ENCODE assay signal across 25 cellular contexts in genomic region chr10:121311812-121312443, GRCh38.
A peak's percentile ranks its signal among the peaks of the same experiment; 100 is the strongest.
DNase-seq lines count a peak whose midpoint lies in the region; ATAC-seq, FAIRE-seq and TF ChIP-seq lines count a peak whose summit lies in the region.
"Had no signal": no experiment of that assay in that cellular context is flagged by ENCODE, and none has a peak within 500 bp of the region (broad histone marks: within the 10 kb centered on the region; RNA-seq: fewer than 3 reads in every experiment).

No MANE protein-coding gene starts in this region.

- H3K4me1 ChIP-seq in BLaER1 (peaks cover 45% of the 10 kb centered on the region), astrocyte (ENCODE audit: insufficient read depth, low read length) (no peaks in the 10 kb centered on the region), keratinocyte (ENCODE audit: control insufficient read depth, extremely low read depth, insufficient read depth, low read length) (peaks cover 64% of the 10 kb centered on the region), neural progenitor cell (peaks cover 52% of the 10 kb centered on the region)
- H3K4me1 ChIP-seq: colonic mucosa had no signal

- TF ChIP-seq CTCF in astrocyte (IDR thresholded peaks at IDR 0.05; ENCODE audit: insufficient read depth, low read depth, low read length) (no peak), keratinocyte (optimal IDR thresholded peaks at IDR 0.05 in 1 of 3, IDR thresholded peaks at IDR 0.05 in 1 of 3, conservative IDR thresholded peaks at IDR 0.05 in 1 of 3; ENCODE audit: extremely low read depth in 1 of 3, insufficient read depth in 2 of 3, low read length in 3 of 3) (no peak), neural progenitor cell (IDR thresholded peaks at IDR 0.05) (no peak)

- H3K4me2 ChIP-seq in BLaER1 (peak overlapping the region; percentile 42), astrocyte (ENCODE audit: low read length) (no peak overlapping the region), keratinocyte (ENCODE audit: control insufficient read depth, extremely low read depth, insufficient read depth, low read depth, low read length) (peak overlapping the region; percentile 80), neural progenitor cell (peak overlapping the region; percentile 62)

- H3K27me3 Mint-ChIP-seq in astrocyte (ENCODE audit: low read depth, unreplicated experiment) = no peaks in the 10 kb centered on the region
- peaks cover 7% of the 10 kb centered on the region for H3K27me3 Mint-ChIP-seq in neural progenitor cell (ENCODE audit: insufficient read depth, low read depth)
- H3K27me3 Mint-ChIP-seq: activated CD4-positive, alpha-beta T cell treated with anti-CD3 and anti-CD28 coated beads for 36 hours; CD4-positive, alpha-beta T cell; stimulated activated memory B cell treated with anti-CD40 and anti-IgM and Interleukin-4, amounts not matched to agents 10 μg/mL and 1 μg/mL and 100 μg/mL, for 72 hours had no signal

- H3K9me1 ChIP-seq in keratinocyte (ENCODE audit: control insufficient read depth, extremely low read depth, insufficient read depth, low read length) = no peaks in the 10 kb centered on the region

- dilution Hi-C loops in keratinocyte (cut with MboI; ENCODE audit: extremely low pct_ligation_motif_present, low sequenced_read_pairs) = no loop called here

- H2AFZ ChIP-seq in astrocyte (ENCODE audit: low read depth, low read length) (no peak overlapping the region), keratinocyte (ENCODE audit: control insufficient read depth, low read length) (peak overlapping the region; percentile 83), neural progenitor cell (replicated peaks) (no peak overlapping the region)

- no peaks in the 10 kb centered on the region for H3K27me3 ChIP-seq in BLaER1
- no peaks in the 10 kb centered on the region for H3K27me3 ChIP-seq in astrocyte (ENCODE audit: insufficient read depth, low read length)
- no peaks in the 10 kb centered on the region for H3K27me3 ChIP-seq in keratinocyte (ENCODE audit: control insufficient read depth, extremely low read depth, insufficient read depth, low read length)
- H3K27me3 ChIP-seq in neural progenitor cell = no peaks in the 10 kb centered on the region
- H3K27me3 ChIP-seq: colonic mucosa had no signal

- H3K9me3 Mint-ChIP-seq in astrocyte (ENCODE audit: unreplicated experiment) (peaks cover 2% of the 10 kb centered on the region), neural progenitor cell (peaks cover 4% of the 10 kb centered on the region)

- H3K79me2 ChIP-seq in astrocyte (ENCODE audit: insufficient read depth, low read length) = no peaks in the 10 kb centered on the region
- no peaks in the 10 kb centered on the region for H3K79me2 ChIP-seq in keratinocyte (ENCODE audit: control insufficient read depth, insufficient read depth, low read length)
- H3K79me2 ChIP-seq in neural progenitor cell (ENCODE audit: low read depth) = no peaks in the 10 kb centered on the region

- H3K4me3 ChIP-seq in BLaER1 (no peak overlapping the region), astrocyte (ENCODE audit: insufficient read depth, low read depth, low read length) (no peak overlapping the region), keratinocyte (ENCODE audit: control insufficient read depth in 2 of 3, extremely low read depth in 1 of 3, insufficient read depth in 2 of 3, low read depth in 1 of 3, low read length in 3 of 3) (no peak overlapping the region), neural progenitor cell (no peak overlapping the region)
- H3K4me3 ChIP-seq: colonic mucosa had no signal

- H3K9me3 ChIP-seq in BLaER1 = peaks cover 12% of the 10 kb centered on the region
- H3K9me3 ChIP-seq in astrocyte (ENCODE audit: insufficient read depth, low read depth, low read length) = no peaks in the 10 kb centered on the region
- no peaks in the 10 kb centered on the region for H3K9me3 ChIP-seq in keratinocyte (ENCODE audit: control insufficient read depth, low read depth, low read length)
- H3K9me3 ChIP-seq in neural progenitor cell (ENCODE audit: low read depth) = no peaks in the 10 kb centered on the region
- H3K9me3 ChIP-seq: colonic mucosa, neutrophil had no signal

- TF ChIP-seq POLR2A in H54 (IDR thresholded peaks at IDR 0.05; ENCODE audit: low read depth, low read length) = no peak

- H3K27ac ChIP-seq in BLaER1 = no peak overlapping the region
- no peak overlapping the region for H3K27ac ChIP-seq in astrocyte (ENCODE audit: low read depth, low read length)
- peak overlapping the region; percentile 88 for H3K27ac ChIP-seq in keratinocyte (ENCODE audit: control insufficient read depth, insufficient read depth, low read length)
- H3K27ac ChIP-seq in neural progenitor cell = no peak overlapping the region
- H3K27ac ChIP-seq: colonic mucosa, neutrophil had no signal

- peaks cover 37% of the 10 kb centered on the region for H3F3A ChIP-seq in neural progenitor cell (ENCODE audit: low read depth)

- DNase-seq in astrocyte (ENCODE audit: low read depth) (no peak), keratinocyte (ENCODE audit: low read depth, low spot score) (no peak), neural progenitor cell (ENCODE audit: low spot score) (peak; percentile 34), midbrain (lab: John Stamatoyannopoulos, UW) (no peak), H54 (ENCODE audit: insufficient read length, low spot score) (no peak), superior temporal gyrus (ENCODE audit: extremely low spot score) (no peak)
- DNase-seq: activated CD4-positive, alpha-beta T cell treated with anti-CD3 and anti-CD28 coated beads for 36 hours; activated CD8-positive, alpha-beta T cell treated with anti-CD3 and anti-CD28 coated beads, Interleukin-2, amount 10 ng/mL, durations not matched to agents 7 days and 5 days; CD4-positive, alpha-beta T cell; colonic mucosa; DMS 273 treated with DMSO at 0.1 percent for 48 hours; effector CD8-positive, alpha-beta T cell; islet precursor cell; KBM-7; NCI-H1092; NCI-H187 treated with DMSO at 0.1 percent for 48 hours; NCI-H2171; NCI-H82; SIG-M5 had no signal

- H3K36me3 ChIP-seq in BLaER1 = no peaks in the 10 kb centered on the region
- no peaks in the 10 kb centered on the region for H3K36me3 ChIP-seq in astrocyte (ENCODE audit: insufficient read depth, low read length)
- H3K36me3 ChIP-seq in keratinocyte (ENCODE audit: control insufficient read depth in 2 of 2, extremely low read depth in 1 of 2, insufficient read depth in 2 of 2, low read length in 2 of 2) = no peaks in the 10 kb centered on the region
- no peaks in the 10 kb centered on the region for H3K36me3 ChIP-seq in neural progenitor cell
- H3K36me3 ChIP-seq: colonic mucosa, neutrophil had no signal

- no peak for ATAC-seq in HG03280 (IDR thresholded peaks at IDR 0.05; ENCODE audit: unreplicated experiment)
- ATAC-seq: activated CD4-positive, alpha-beta T cell treated with anti-CD3 and anti-CD28 coated beads for 36 hours; activated CD8-positive, alpha-beta T cell treated with anti-CD3 and anti-CD28 coated beads, Interleukin-2, amount 10 ng/mL, durations not matched to agents 7 days and 5 days; stimulated activated memory B cell treated with anti-CD40 and anti-IgM and Interleukin-4, amounts not matched to agents 10 μg/mL and 1 μg/mL and 100 μg/mL, for 72 hours had no signal

- H3K36me3 Mint-ChIP-seq in astrocyte (ENCODE audit: low read depth, unreplicated experiment) (no peaks in the 10 kb centered on the region), neural progenitor cell (no peaks in the 10 kb centered on the region)
- H3K36me3 Mint-ChIP-seq: activated naive CD4-positive, alpha-beta T cell treated with anti-CD3 and anti-CD28 coated beads, Interleukin-2, amount 50 U/mL, for 24 hours; stimulated activated memory B cell treated with anti-CD40 and anti-IgM and Interleukin-4, amounts not matched to agents 10 μg/mL and 1 μg/mL and 100 μg/mL, for 72 hours had no signal

- H3K4me1 Mint-ChIP-seq in astrocyte (ENCODE audit: low read depth, unreplicated experiment) (peaks cover 30% of the 10 kb centered on the region), neural progenitor cell (peaks cover 52% of the 10 kb centered on the region)
- H3K4me1 Mint-ChIP-seq: activated CD4-positive, alpha-beta T cell treated with anti-CD3 and anti-CD28 coated beads for 36 hours; activated naive CD4-positive, alpha-beta T cell treated with anti-CD3 and anti-CD28 coated beads, Interleukin-2, amount 50 U/mL, for 24 hours; stimulated activated memory B cell treated with anti-CD40 and anti-IgM and Interleukin-4, amounts not matched to agents 10 μg/mL and 1 μg/mL and 100 μg/mL, for 72 hours had no signal

- FAIRE-seq in astrocyte (lab: Jason Lieb, UNC) (no peak), keratinocyte (lab: Jason Lieb, UNC) (peak; percentile 91), H54 (lab: Jason Lieb, UNC) (no peak)
- FAIRE-seq: RCC 7860 had no signal

- H3K9ac ChIP-seq in BLaER1 (no peak overlapping the region), astrocyte (ENCODE audit: low read length) (no peak overlapping the region), keratinocyte (ENCODE audit: control insufficient read depth, extremely low read depth, insufficient read depth, low read length) (peak overlapping the region; percentile 65), neural progenitor cell (no peak overlapping the region)

- peak overlapping the region; percentile 56 for H3K27ac Mint-ChIP-seq in astrocyte (ENCODE audit: unreplicated experiment)
- peak overlapping the region; percentile 5 for H3K27ac Mint-ChIP-seq in neural progenitor cell
- H3K27ac Mint-ChIP-seq: activated CD4-positive, alpha-beta T cell treated with anti-CD3 and anti-CD28 coated beads for 36 hours; activated CD8-positive, alpha-beta T cell treated with anti-CD3 and anti-CD28 coated beads, Interleukin-2, amount 10 ng/mL, durations not matched to agents 7 days and 5 days; activated naive CD4-positive, alpha-beta T cell treated with anti-CD3 and anti-CD28 coated beads, Interleukin-2, amount 50 U/mL, for 24 hours; CD4-positive, alpha-beta T cell; stimulated activated memory B cell treated with anti-CD40 and anti-IgM and Interleukin-4, amounts not matched to agents 10 μg/mL and 1 μg/mL and 100 μg/mL, for 72 hours had no signal

- H3K4me3 Mint-ChIP-seq in astrocyte (ENCODE audit: unreplicated experiment) = no peak overlapping the region
- no peak overlapping the region for H3K4me3 Mint-ChIP-seq in neural progenitor cell
- H3K4me3 Mint-ChIP-seq: activated CD4-positive, alpha-beta T cell treated with anti-CD3 and anti-CD28 coated beads for 36 hours; activated CD8-positive, alpha-beta T cell treated with anti-CD3 and anti-CD28 coated beads, Interleukin-2, amount 10 ng/mL, durations not matched to agents 7 days and 5 days; activated naive CD4-positive, alpha-beta T cell treated with anti-CD3 and anti-CD28 coated beads, Interleukin-2, amount 50 U/mL, for 24 hours; CD4-positive, alpha-beta T cell; stimulated activated memory B cell treated with anti-CD40 and anti-IgM and Interleukin-4, amounts not matched to agents 10 μg/mL and 1 μg/mL and 100 μg/mL, for 72 hours had no signal

- H4K20me1 ChIP-seq in BLaER1 (no peaks in the 10 kb centered on the region), astrocyte (ENCODE audit: insufficient read depth, low read length) (no peaks in the 10 kb centered on the region), keratinocyte (ENCODE audit: control insufficient read depth, extremely low read depth, insufficient read depth, low read length) (no peaks in the 10 kb centered on the region), neural progenitor cell (ENCODE audit: low read depth) (peaks cover 3% of the 10 kb centered on the region)
